1 cellular context compared by ENCODE assay signal in genomic region chr12:47942327-47943230, GRCh38.
TF ChIP-seq lines count a peak whose summit lies in the region.

No MANE protein-coding gene starts in this region.

TF ChIP-seq in HepG2, 621 proteins besides CTCF, POLR2A, EP300 and RAD21 (continued from another document):
- no peak for TF ChIP-seq BCLAF1 (IDR thresholded peaks at IDR 0.05)
- no peak for TF ChIP-seq ZNF280B (CRISPR knock-in tag; IDR thresholded peaks at IDR 0.05; ENCODE audit: borderline replicate concordance)
- no peak for TF ChIP-seq ZFYVE20 (CRISPR knock-in tag; IDR thresholded peaks at IDR 0.05; ENCODE audit: borderline replicate concordance, low read depth)
- TF ChIP-seq NONO (IDR thresholded peaks at IDR 0.05) = no peak
- 0 out of 2 replicates have a peak, but pooled peaks have one; percentile 23 for TF ChIP-seq NONO (CRISPR knock-in tag; conservative IDR thresholded peaks at IDR 0.05)
- no peak for TF ChIP-seq ZNF740 (CRISPR knock-in tag; IDR thresholded peaks at IDR 0.05)
- TF ChIP-seq PCBP1 (IDR thresholded peaks at IDR 0.05; ENCODE audit: borderline replicate concordance, low read depth, low read length) = 0 out of 2 replicates have a peak, but pooled peaks have one; percentile 42
- no peak for TF ChIP-seq NCOR1 (IDR thresholded peaks at IDR 0.05; ENCODE audit: borderline replicate concordance, low read length)
- no peak for TF ChIP-seq ZNF180 (CRISPR knock-in tag; IDR thresholded peaks at IDR 0.05; ENCODE audit: borderline replicate concordance, low read depth)
- TF ChIP-seq ZNF547 (CRISPR knock-in tag; IDR thresholded peaks at IDR 0.05) = no peak
- no peak for TF ChIP-seq ZNF549 (CRISPR knock-in tag; IDR thresholded peaks at IDR 0.05)
- no peak for TF ChIP-seq ZNF891 (CRISPR knock-in tag; IDR thresholded peaks at IDR 0.05)
- TF ChIP-seq ZFX (CRISPR knock-in tag; IDR thresholded peaks at IDR 0.05; ENCODE audit: low read depth) = no peak
- TF ChIP-seq TOE1 (CRISPR knock-in tag; IDR thresholded peaks at IDR 0.05) = no peak
- peak; percentile 25; the same call in 1 of the 2 replicates for TF ChIP-seq ZFP91 (CRISPR knock-in tag; IDR thresholded peaks at IDR 0.05; ENCODE audit: borderline replicate concordance)
- TF ChIP-seq ZNF253 (CRISPR knock-in tag; IDR thresholded peaks at IDR 0.05; ENCODE audit: borderline replicate concordance) = no peak
- TF ChIP-seq KDM5A (IDR thresholded peaks at IDR 0.05; ENCODE audit: borderline replicate concordance, low read length) = no peak
- no peak for TF ChIP-seq JARID2 (CRISPR knock-in tag; IDR thresholded peaks at IDR 0.05; ENCODE audit: insufficient replicate concordance)
- no peak for TF ChIP-seq SOX6 (IDR thresholded peaks at IDR 0.05)
- no peak for TF ChIP-seq SOX6 (CRISPR knock-in tag; IDR thresholded peaks at IDR 0.05)
- no peak for TF ChIP-seq ZBTB25 (CRISPR knock-in tag; IDR thresholded peaks at IDR 0.05)
- no peak for TF ChIP-seq ZNF550 (CRISPR knock-in tag; IDR thresholded peaks at IDR 0.05; ENCODE audit: borderline replicate concordance)
- peak; percentile 54; the same call in 1 of the 2 replicates for TF ChIP-seq ZBTB33 (CRISPR knock-in tag; IDR thresholded peaks at IDR 0.05)
- no peak for TF ChIP-seq ZFAT (CRISPR knock-in tag; conservative IDR thresholded peaks at IDR 0.05)
- TF ChIP-seq KLF16 (CRISPR knock-in tag; IDR thresholded peaks at IDR 0.05) = no peak
- no peak for TF ChIP-seq ZNF569 (CRISPR knock-in tag; IDR thresholded peaks at IDR 0.05; ENCODE audit: borderline replicate concordance)
- TF ChIP-seq TERF1 (CRISPR knock-in tag; IDR thresholded peaks at IDR 0.05) = no peak
- TF ChIP-seq HDAC6 (IDR thresholded peaks at IDR 0.05; ENCODE audit: low read depth, low read length) = no peak
- no peak for TF ChIP-seq CEBPZ (IDR thresholded peaks at IDR 0.05; ENCODE audit: low read length)
- TF ChIP-seq ZNF543 (CRISPR knock-in tag; IDR thresholded peaks at IDR 0.05) = no peak
- 0 out of 2 replicates have a peak, but pooled peaks have one; percentile 12 for TF ChIP-seq SALL1 (CRISPR knock-in tag; IDR thresholded peaks at IDR 0.05)
- no peak for TF ChIP-seq CHD4 (IDR thresholded peaks at IDR 0.05; ENCODE audit: borderline replicate concordance, low read length)
- no peak for TF ChIP-seq TFAP4 (IDR thresholded peaks at IDR 0.05; ENCODE audit: borderline replicate concordance, low read depth)
